Comparison of ENCODE assay signal across 23 cellular contexts in the genomic region with DNA sequence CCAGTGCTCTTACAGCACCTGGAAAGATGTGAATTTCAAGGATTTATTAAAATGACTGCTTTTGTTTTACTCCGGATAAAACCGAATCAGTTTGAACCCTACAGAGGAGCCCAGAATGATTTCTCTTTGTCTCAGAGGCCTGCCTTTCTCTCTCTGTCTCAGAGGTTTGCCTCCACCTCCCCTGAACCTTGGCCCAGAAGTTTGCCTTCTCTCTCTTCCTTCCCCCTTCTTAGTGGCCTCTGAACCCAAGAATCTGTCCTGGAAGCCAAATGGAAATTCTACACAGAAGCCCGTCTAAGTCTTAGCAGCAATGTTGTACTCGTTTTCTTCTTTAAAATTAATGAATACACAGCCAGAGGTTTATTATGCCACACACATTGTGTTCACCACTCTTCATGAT.
DNase-seq lines count a peak whose midpoint lies in the region; ATAC-seq and TF ChIP-seq lines count a peak whose summit lies in the region.
"Had no signal": no experiment of that assay in that cellular context is flagged by ENCODE, and none has a peak within 500 bp of the region (broad histone marks: within the 10 kb centered on the region; RNA-seq: fewer than 3 reads in every experiment).

No MANE protein-coding gene starts in this region.

- no peak for TF ChIP-seq POLR2A in right lobe of liver (IDR thresholded peaks at IDR 0.05)

- no peaks in the 10 kb centered on the region for H4K20me1 ChIP-seq in SK-N-SH (ENCODE audit: insufficient read depth)

- H3K9me3 Mint-ChIP-seq in stimulated activated effector memory CD8-positive, alpha-beta T cell treated with anti-CD3 and anti-CD28 coated beads, Interleukin-12 subunit alpha, Interleukin-12 subunit beta, amount 100 ng/mL, for 72 hours = no peaks in the 10 kb centered on the region
- H3K9me3 Mint-ChIP-seq: activated T-helper 2 cell treated with anti-CD3 and anti-CD28 coated beads, Interferon-gamma antibody, Interleukin-2, Interleukin-4, amounts not matched to agents 10 μg/mL and 5 μg/mL and 100 μg/mL, durations not matched to agents 14 hours and 24 hours and 36 hours; mesothelial cell of epicardium; naive thymus-derived CD8-positive, alpha-beta T cell had no signal

- intact Hi-C loops in right lobe of liver (cut with DNase I) = no loop called here
- intact Hi-C loops in upper lobe of right lung (cut with DNase I) = no loop called here
- intact Hi-C loops in aorta (cut with DNase I) = no loop called here

- H3K27ac Mint-ChIP-seq in stimulated activated effector memory CD8-positive, alpha-beta T cell treated with anti-CD3 and anti-CD28 coated beads, Interleukin-12 subunit alpha, Interleukin-12 subunit beta, amount 100 ng/mL, for 72 hours = no peak overlapping the region
- H3K27ac Mint-ChIP-seq: activated naive CD8-positive, alpha-beta T cell; activated T-helper 2 cell treated with anti-CD3 and anti-CD28 coated beads, Interferon-gamma antibody, Interleukin-2, Interleukin-4, amounts not matched to agents 10 μg/mL and 5 μg/mL and 100 μg/mL, durations not matched to agents 14 hours and 24 hours and 36 hours; mesothelial cell of epicardium; stimulated activated naive CD8-positive, alpha-beta T cell treated with anti-CD3 and anti-CD28 coated beads, Interleukin-15, amount 100 ng/mL, for 72 hours had no signal

- CTCF ChIA-PET in SK-N-SH (lab: Yijun Ruan, JAX) = interaction anchor here (0.6 to 3.6 kb wide), 14 partner anchors 7 to 923 kb away, joined by 3 to 82 read pairs (median 4); no protein-coding TSS in a partner anchor

- H3K4me3 Mint-ChIP-seq in stimulated activated effector memory CD8-positive, alpha-beta T cell treated with anti-CD3 and anti-CD28 coated beads, Interleukin-12 subunit alpha, Interleukin-12 subunit beta, amount 100 ng/mL, for 72 hours = no peak overlapping the region
- H3K4me3 Mint-ChIP-seq: activated naive CD8-positive, alpha-beta T cell; mesothelial cell of epicardium; naive thymus-derived CD8-positive, alpha-beta T cell; stimulated activated naive CD8-positive, alpha-beta T cell treated with anti-CD3 and anti-CD28 coated beads, Interleukin-15, amount 100 ng/mL, for 72 hours had no signal

- TF ChIP-seq EP300 in SK-N-SH (IDR thresholded peaks at IDR 0.05; ENCODE audit: borderline replicate concordance in 1 of 2, low read depth in 1 of 2, low read length in 1 of 2) = no peak

- H3K4me1 ChIP-seq in SK-N-SH (ENCODE audit: control insufficient read depth in 1 of 2, insufficient read depth in 2 of 2, low read depth in 1 of 2, low read length in 1 of 2) (peaks cover 6% of the 10 kb centered on the region in 2 experiments; a peak in 3 of 4 replicates), adipocyte (ENCODE audit: control insufficient read depth, insufficient read depth, low read length) (peaks cover 17% of the 10 kb centered on the region), right lobe of liver (peaks cover 0 to 8% (median 0%) of the 10 kb centered on the region in 4 donors), upper lobe of right lung (peaks cover 5% of the 10 kb centered on the region), aorta (ENCODE audit: control insufficient read depth in 1 of 2, insufficient read depth in 2 of 2, low read length in 2 of 2) (no peaks in the 10 kb centered on the region)

- no peaks in the 10 kb centered on the region for H3K79me2 ChIP-seq in SK-N-SH (ENCODE audit: insufficient read depth)

- no peaks in the 10 kb centered on the region for H3K36me3 Mint-ChIP-seq in stimulated activated effector memory CD8-positive, alpha-beta T cell treated with anti-CD3 and anti-CD28 coated beads, Interleukin-12 subunit alpha, Interleukin-12 subunit beta, amount 100 ng/mL, for 72 hours
- H3K36me3 Mint-ChIP-seq: activated naive CD8-positive, alpha-beta T cell; mesothelial cell of epicardium had no signal

- WGBS in SK-N-SH (ENCODE audit: low lambda C conversion rate) = 34% methylated on average over 4 of the region's 4 CpGs
- WGBS in right lobe of liver (ENCODE audit: insufficient coverage, low coverage, low lambda C conversion rate, missing lambda C conversion rate) = 32% methylated on average over 4 of the region's 4 CpGs
- WGBS in aorta, 2 donors = 36 to 44% methylated on average over 4 of the region's 4 CpGs

- H3K4me1 Mint-ChIP-seq in stimulated activated effector memory CD8-positive, alpha-beta T cell treated with anti-CD3 and anti-CD28 coated beads, Interleukin-12 subunit alpha, Interleukin-12 subunit beta, amount 100 ng/mL, for 72 hours = peaks cover 2% of the 10 kb centered on the region
- H3K4me1 Mint-ChIP-seq: mesothelial cell of epicardium had no signal

- no peak overlapping the region for H3K9ac ChIP-seq in SK-N-SH
- H3K9ac ChIP-seq in adipocyte (ENCODE audit: low read length) = peak overlapping the region; percentile 65

- ATAC-seq in SK-N-SH treated with all-trans-retinoic acid at 6 μM for 48 hours = no peak
- ATAC-seq in right lobe of liver = peak in 1 of 4 donors; percentile 5
- ATAC-seq in upper lobe of right lung = peak; percentile 42
- no peak for ATAC-seq in aorta (ENCODE audit: low FRiP score)
- no peak for ATAC-seq in stimulated activated effector memory CD8-positive, alpha-beta T cell treated with anti-CD3 and anti-CD28 coated beads, Interleukin-12 subunit alpha, Interleukin-12 subunit beta, amount 100 ng/mL, for 72 hours
- ATAC-seq: stimulated activated naive CD8-positive, alpha-beta T cell treated with anti-CD3 and anti-CD28 coated beads, Interleukin-15, amount 100 ng/mL, for 72 hours had no signal

- H2AFZ ChIP-seq in SK-N-SH (ENCODE audit: low read depth) = peak overlapping the region; percentile 76; the same call in 1 of the 2 replicates

- DNase-seq in SK-N-SH = no peak
- DNase-seq in adipocyte (ENCODE audit: low read depth) = no peak
- no peak for DNase-seq in right lobe of liver
- no peak for DNase-seq in upper lobe of right lung
- no peak for DNase-seq in NCI-H187 treated with DMSO at 0.1 percent for 48 hours (lab: John Stamatoyannopoulos, UW)
- no peak for DNase-seq in aorta
- no peak for DNase-seq in stimulated activated effector memory CD8-positive, alpha-beta T cell treated with anti-CD3 and anti-CD28 coated beads, Interleukin-12 subunit alpha, Interleukin-12 subunit beta, amount 100 ng/mL, for 72 hours (ENCODE audit: low spot score in 2 of 2)
- DNase-seq: activated CD4-positive, alpha-beta T cell treated with anti-CD3 and anti-CD28 coated beads, Interleukin-2, amount 50 U/mL, for 48 hours; activated CD8-positive, alpha-beta memory T cell treated with anti-CD3 and anti-CD28 coated beads, Interleukin-2, amount 50 U/mL, for 48 hours; central memory CD4-positive, alpha-beta T cell; dorsolateral prefrontal cortex; left cardiac atrium; NCI-H1092; NCI-H2029 treated with DMSO at 0.1 percent for 48 hours; pancreas; stimulated activated naive CD8-positive, alpha-beta T cell treated with anti-CD3 and anti-CD28 coated beads, Interleukin-15, amount 100 ng/mL, for 72 hours had no signal

- no peak for TF ChIP-seq RAD21 in SK-N-SH (IDR thresholded peaks at IDR 0.05; ENCODE audit: low read length)

- no peaks in the 10 kb centered on the region for H3F3A ChIP-seq in SK-N-SH (replicated peaks; ENCODE audit: insufficient read depth)

- peak overlapping the region; percentile 67; the same call in 1 of the 2 replicates for H3K4me2 ChIP-seq in SK-N-SH

- H3K27ac ChIP-seq in SK-N-SH (ENCODE audit: low read depth in 2 of 2, low read length in 1 of 2) = peak overlapping the region in 1 of 2 experiments; percentile 34; a peak in 2 of 4 replicates
- H3K27ac ChIP-seq in right lobe of liver = peak overlapping the region in 2 of 3 donors; percentile 35 to 47
- peak overlapping the region; percentile 40 for H3K27ac ChIP-seq in upper lobe of right lung
- no peak overlapping the region for H3K27ac ChIP-seq in aorta (ENCODE audit: low read depth in 1 of 2, low read length in 2 of 2)
- H3K27ac ChIP-seq: 22Rv1, pancreas had no signal

- H3K4me3 ChIP-seq in SK-N-SH (ENCODE audit: low read depth in 2 of 2, low read length in 1 of 2) (peak overlapping the region in 1 of 2 experiments; percentile 44; a peak in 1 of 4 replicates), adipocyte (ENCODE audit: low read length) (peak overlapping the region; percentile 77), right lobe of liver (peak overlapping the region in 2 of 3 donors; percentile 20 to 34), upper lobe of right lung (no peak overlapping the region), aorta (ENCODE audit: low read length in 2 of 2) (no peak overlapping the region)
- H3K4me3 ChIP-seq: pancreas, tibial nerve had no signal

- no peak for TF ChIP-seq CTCF in SK-N-SH (IDR thresholded peaks at IDR 0.05)
- no peak for TF ChIP-seq CTCF in right lobe of liver (IDR thresholded peaks at IDR 0.05)
- no peak for TF ChIP-seq CTCF in upper lobe of right lung (IDR thresholded peaks at IDR 0.05)

- POLR2A ChIA-PET in SK-N-SH (lab: Yijun Ruan, JAX) = interaction anchor here (0.5 kb wide), 1 partner anchor 14 kb away, joined by 3 read pairs; no protein-coding TSS in a partner anchor

- H3K27me3 ChIP-seq in SK-N-SH (ENCODE audit: insufficient read depth) (no peaks in the 10 kb centered on the region), adipocyte (replicated peaks; ENCODE audit: control insufficient read depth, insufficient read depth, low read length) (no peaks in the 10 kb centered on the region), right lobe of liver (no peaks in the 10 kb centered on the region), upper lobe of right lung (peaks cover 4% of the 10 kb centered on the region), aorta (ENCODE audit: control insufficient read depth in 1 of 2, insufficient read depth in 2 of 2, low read length in 1 of 2) (no peaks in the 10 kb centered on the region)
- H3K27me3 ChIP-seq: dorsolateral prefrontal cortex, pancreas, tibial nerve had no signal

- H3K9me3 ChIP-seq in SK-N-SH (no peaks in the 10 kb centered on the region), adipocyte (ENCODE audit: control insufficient read depth, low read length) (no peaks in the 10 kb centered on the region), right lobe of liver (no peaks in the 10 kb centered on the region), upper lobe of right lung (no peaks in the 10 kb centered on the region), aorta (ENCODE audit: control insufficient read depth, low read length) (no peaks in the 10 kb centered on the region)
- H3K9me3 ChIP-seq: pancreas, tibial nerve had no signal

- H3K36me3 ChIP-seq in SK-N-SH (replicated peaks in 1 of 2; ENCODE audit: control insufficient read depth in 1 of 2, insufficient read depth in 2 of 2, low read length in 1 of 2) = peaks cover 0 to 6% of the 10 kb centered on the region in 2 experiments
- H3K36me3 ChIP-seq in adipocyte (ENCODE audit: control insufficient read depth, insufficient read depth, low read length, severe bottlenecking) = no peaks in the 10 kb centered on the region
- H3K36me3 ChIP-seq in right lobe of liver = no peaks in the 10 kb centered on the region
- no peaks in the 10 kb centered on the region for H3K36me3 ChIP-seq in upper lobe of right lung
- no peaks in the 10 kb centered on the region for H3K36me3 ChIP-seq in aorta (ENCODE audit: control insufficient read depth in 1 of 2, insufficient read depth in 2 of 2, low read length in 1 of 2)
- H3K36me3 ChIP-seq: pancreas, tibial nerve had no signal

- no peaks in the 10 kb centered on the region for H3K9me2 ChIP-seq in SK-N-SH

TF ChIP-seq in SK-N-SH, 30 proteins besides CTCF, POLR2A, EP300 and RAD21 (continues in another document):
- no peak for TF ChIP-seq ELF1 (IDR thresholded peaks at IDR 0.05)

TF ChIP-seq in SK-N-SH treated with all-trans-retinoic acid at 6 μM for 48 hours, 23 proteins besides CTCF, POLR2A, EP300 and RAD21 (continues in another document):
- no peak for TF ChIP-seq ZFP30 (CRISPR knock-in tag; IDR thresholded peaks at IDR 0.05)

Comparison
In these comparisons a context has a peak if more than half of its experiments do, and no peak if none do; other contexts are left out.
1. H3K27ac ChIP-seq: peak in right lobe of liver (2 of 3) and upper lobe of right lung (single experiment); none in aorta (0 of 2).
2. H3K4me3 ChIP-seq: peak in adipocyte (single experiment) and right lobe of liver (2 of 3); none in upper lobe of right lung (single experiment) and aorta (0 of 2).